In genomic region chr12:4819654-4820053, GRCh38 we compare ENCODE assay signal across 16 cellular contexts.
DNase-seq lines count a peak whose midpoint lies in the region; ATAC-seq lines count a peak whose summit lies in the region.
"Had no signal": no experiment of that assay in that cellular context is flagged by ENCODE, and none has a peak within 500 bp of the region (broad histone marks: within the 10 kb centered on the region; RNA-seq: fewer than 3 reads in every experiment).

No MANE protein-coding gene starts in this region.

- DNase-seq in SKM-1 treated with dmso at 0.1 percent for 144 hours (lab: John Stamatoyannopoulos, UW; ENCODE audit: unreplicated experiment), result peak; percentile 57
- DNase-seq in stimulated activated naive B cell treated with anti-CD40 and anti-IgM and Interleukin-4, amounts not matched to agents 10 μg/mL and 1 μg/mL and 100 μg/mL, for 72 hours, result no peak
- DNase-seq in effector memory CD4-positive, alpha-beta T cell, result no peak
- no peak for DNase-seq in left lobe of liver (ENCODE audit: low spot score)
- DNase-seq: activated T-cell treated with anti-CD3 and anti-CD28 coated beads for 4 hours; esophagus squamous epithelium; immature natural killer cell; naive thymus-derived CD8-positive, alpha-beta T cell; NCI-H510A treated with DMSO at 0.1 percent for 48 hours; stimulated activated CD4-positive, alpha-beta T cell treated with anti-CD3 and anti-CD28 coated beads, Interleukin-15, amount 100 ng/mL, for 24 hours; stimulated activated naive CD8-positive, alpha-beta T cell treated with anti-CD3 and anti-CD28 coated beads, Interleukin-15, amount 100 ng/mL, for 72 hours; T-helper 9 cell had no signal

- no peaks in the 10 kb centered on the region for H3K9me3 ChIP-seq in effector memory CD4-positive, alpha-beta T cell (ENCODE audit: control insufficient read depth, low read length)
- H3K9me3 ChIP-seq: esophagus squamous epithelium had no signal

- H3K36me3 Mint-ChIP-seq in stimulated activated naive B cell treated with anti-CD40 and anti-IgM and Interleukin-4, amounts not matched to agents 10 μg/mL and 1 μg/mL and 100 μg/mL, for 72 hours, result peaks cover 0 to 1% of the 10 kb centered on the region in 2 donors
- H3K36me3 Mint-ChIP-seq: naive thymus-derived CD8-positive, alpha-beta T cell had no signal

- H3K4me3 Mint-ChIP-seq in stimulated activated naive B cell treated with anti-CD40 and anti-IgM and Interleukin-4, amounts not matched to agents 10 μg/mL and 1 μg/mL and 100 μg/mL, for 72 hours, result peak overlapping the region; percentile 30 to 52
- H3K4me3 Mint-ChIP-seq: immature natural killer cell; stimulated activated naive CD8-positive, alpha-beta T cell treated with anti-CD3 and anti-CD28 coated beads, Interleukin-15, amount 100 ng/mL, for 72 hours had no signal

- no peak overlapping the region for H3K4me3 ChIP-seq in effector memory CD4-positive, alpha-beta T cell (ENCODE audit: insufficient read depth, low read depth, low read length, poor library complexity, severe bottlenecking)
- H3K4me3 ChIP-seq: esophagus squamous epithelium had no signal

- peak overlapping the region; percentile 88 for H3K27ac Mint-ChIP-seq in stimulated activated naive B cell treated with anti-CD40 and anti-IgM and Interleukin-4, amounts not matched to agents 10 μg/mL and 1 μg/mL and 100 μg/mL, for 72 hours
- H3K27ac Mint-ChIP-seq: stimulated activated naive CD8-positive, alpha-beta T cell treated with anti-CD3 and anti-CD28 coated beads, Interleukin-15, amount 100 ng/mL, for 72 hours had no signal

- H3K4me1 ChIP-seq in effector memory CD4-positive, alpha-beta T cell (ENCODE audit: control insufficient read depth, insufficient read depth, low read length, poor library complexity, severe bottlenecking), result no peaks in the 10 kb centered on the region
- H3K4me1 ChIP-seq: esophagus squamous epithelium had no signal

- no peaks in the 10 kb centered on the region for H3K9me3 Mint-ChIP-seq in stimulated activated naive B cell treated with anti-CD40 and anti-IgM and Interleukin-4, amounts not matched to agents 10 μg/mL and 1 μg/mL and 100 μg/mL, for 72 hours
- H3K9me3 Mint-ChIP-seq: immature natural killer cell; naive thymus-derived CD8-positive, alpha-beta T cell; stimulated activated naive CD8-positive, alpha-beta T cell treated with anti-CD3 and anti-CD28 coated beads, Interleukin-15, amount 100 ng/mL, for 72 hours had no signal

- no peaks in the 10 kb centered on the region for H3K36me3 ChIP-seq in effector memory CD4-positive, alpha-beta T cell (ENCODE audit: control insufficient read depth, insufficient read depth, low read length)
- H3K36me3 ChIP-seq: esophagus squamous epithelium had no signal

- ATAC-seq in GM18868 (IDR thresholded peaks at IDR 0.05; ENCODE audit: unreplicated experiment), result peak; percentile 77
- peak; percentile 63 for ATAC-seq in HG03108 (IDR thresholded peaks at IDR 0.05; ENCODE audit: unreplicated experiment)
- ATAC-seq in stimulated activated naive B cell treated with anti-CD40 and anti-IgM and Interleukin-4, amounts not matched to agents 10 μg/mL and 1 μg/mL and 100 μg/mL, for 72 hours (replicated peaks), result peak; percentile 88 to 90
- no peak for ATAC-seq in GM21786 (IDR thresholded peaks at IDR 0.05; ENCODE audit: unreplicated experiment)
- ATAC-seq in GM19035 (IDR thresholded peaks at IDR 0.05; ENCODE audit: unreplicated experiment), result no peak
- no peak for ATAC-seq in left lobe of liver
- ATAC-seq: naive thymus-derived CD8-positive, alpha-beta T cell; stimulated activated naive CD8-positive, alpha-beta T cell treated with anti-CD3 and anti-CD28 coated beads, Interleukin-15, amount 100 ng/mL, for 72 hours had no signal

- H3K27me3 Mint-ChIP-seq in stimulated activated naive B cell treated with anti-CD40 and anti-IgM and Interleukin-4, amounts not matched to agents 10 μg/mL and 1 μg/mL and 100 μg/mL, for 72 hours, result peaks cover 0 to 3% of the 10 kb centered on the region in 2 donors

- H3K27me3 ChIP-seq in effector memory CD4-positive, alpha-beta T cell (replicated peaks; ENCODE audit: control insufficient read depth, insufficient read depth, low read length, poor library complexity, severe bottlenecking), result no peaks in the 10 kb centered on the region

- H3K27ac ChIP-seq in effector memory CD4-positive, alpha-beta T cell (ENCODE audit: insufficient read depth, low read length, poor library complexity, severe bottlenecking), result no peak overlapping the region
- H3K27ac ChIP-seq: esophagus squamous epithelium had no signal

- H3K4me1 Mint-ChIP-seq in stimulated activated naive B cell treated with anti-CD40 and anti-IgM and Interleukin-4, amounts not matched to agents 10 μg/mL and 1 μg/mL and 100 μg/mL, for 72 hours, result peaks cover 39 to 71% of the 10 kb centered on the region in 2 donors

Comparison
In these comparisons a context has a peak if more than half of its experiments do, and no peak if none do; other contexts are left out.
1. ATAC-seq: peak in GM18868 (single experiment), HG03108 (single experiment) and stimulated activated naive B cell treated with anti-CD40 and anti-IgM and Interleukin-4, amounts not matched to agents 10 μg/mL and 1 μg/mL and 100 μg/mL, for 72 hours (2 of 2); none in GM21786 (single experiment), GM19035 (single experiment) and left lobe of liver (single experiment).